1 cellular context compared by ENCODE assay signal in the genomic region with DNA sequence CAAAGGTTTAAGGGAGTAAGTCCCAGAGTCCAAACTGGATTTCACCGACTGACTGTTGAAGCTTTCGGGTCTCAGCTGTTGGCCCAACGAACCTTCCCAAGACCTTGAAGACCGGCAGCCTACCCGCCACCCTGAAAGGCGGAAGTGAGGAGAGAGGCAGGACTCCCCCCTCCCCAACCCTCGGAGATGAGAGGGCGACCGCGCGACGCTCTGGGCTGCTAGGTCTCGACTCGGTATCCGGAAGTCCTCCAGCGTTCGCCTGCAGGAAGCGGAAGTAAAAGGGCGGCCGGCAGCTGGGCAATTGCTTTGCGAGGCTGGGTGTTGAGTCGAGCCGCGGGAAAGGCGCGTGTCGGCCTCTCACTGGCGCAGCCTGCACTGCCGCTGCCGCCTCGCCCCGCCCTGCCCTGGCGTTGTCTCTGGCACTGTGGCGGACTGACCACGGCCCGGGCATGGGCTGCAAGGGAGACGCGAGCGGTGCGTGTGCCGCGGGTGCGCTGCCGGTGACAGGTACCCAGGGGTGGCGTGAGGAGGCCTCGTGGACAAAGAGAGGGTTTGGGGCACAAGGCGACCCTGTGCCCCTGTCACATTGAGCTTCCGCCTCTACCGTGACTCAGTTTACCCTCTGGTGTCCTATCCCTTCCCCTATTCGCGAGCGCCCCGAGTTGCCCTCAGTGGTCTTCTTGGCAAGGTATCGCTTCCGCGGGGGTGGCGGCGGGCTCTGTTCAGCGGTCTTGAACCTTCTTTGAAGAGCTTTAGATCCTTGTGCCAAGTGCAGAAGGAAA.
TF ChIP-seq lines count a peak whose summit lies in the region.

A gene with protein sequence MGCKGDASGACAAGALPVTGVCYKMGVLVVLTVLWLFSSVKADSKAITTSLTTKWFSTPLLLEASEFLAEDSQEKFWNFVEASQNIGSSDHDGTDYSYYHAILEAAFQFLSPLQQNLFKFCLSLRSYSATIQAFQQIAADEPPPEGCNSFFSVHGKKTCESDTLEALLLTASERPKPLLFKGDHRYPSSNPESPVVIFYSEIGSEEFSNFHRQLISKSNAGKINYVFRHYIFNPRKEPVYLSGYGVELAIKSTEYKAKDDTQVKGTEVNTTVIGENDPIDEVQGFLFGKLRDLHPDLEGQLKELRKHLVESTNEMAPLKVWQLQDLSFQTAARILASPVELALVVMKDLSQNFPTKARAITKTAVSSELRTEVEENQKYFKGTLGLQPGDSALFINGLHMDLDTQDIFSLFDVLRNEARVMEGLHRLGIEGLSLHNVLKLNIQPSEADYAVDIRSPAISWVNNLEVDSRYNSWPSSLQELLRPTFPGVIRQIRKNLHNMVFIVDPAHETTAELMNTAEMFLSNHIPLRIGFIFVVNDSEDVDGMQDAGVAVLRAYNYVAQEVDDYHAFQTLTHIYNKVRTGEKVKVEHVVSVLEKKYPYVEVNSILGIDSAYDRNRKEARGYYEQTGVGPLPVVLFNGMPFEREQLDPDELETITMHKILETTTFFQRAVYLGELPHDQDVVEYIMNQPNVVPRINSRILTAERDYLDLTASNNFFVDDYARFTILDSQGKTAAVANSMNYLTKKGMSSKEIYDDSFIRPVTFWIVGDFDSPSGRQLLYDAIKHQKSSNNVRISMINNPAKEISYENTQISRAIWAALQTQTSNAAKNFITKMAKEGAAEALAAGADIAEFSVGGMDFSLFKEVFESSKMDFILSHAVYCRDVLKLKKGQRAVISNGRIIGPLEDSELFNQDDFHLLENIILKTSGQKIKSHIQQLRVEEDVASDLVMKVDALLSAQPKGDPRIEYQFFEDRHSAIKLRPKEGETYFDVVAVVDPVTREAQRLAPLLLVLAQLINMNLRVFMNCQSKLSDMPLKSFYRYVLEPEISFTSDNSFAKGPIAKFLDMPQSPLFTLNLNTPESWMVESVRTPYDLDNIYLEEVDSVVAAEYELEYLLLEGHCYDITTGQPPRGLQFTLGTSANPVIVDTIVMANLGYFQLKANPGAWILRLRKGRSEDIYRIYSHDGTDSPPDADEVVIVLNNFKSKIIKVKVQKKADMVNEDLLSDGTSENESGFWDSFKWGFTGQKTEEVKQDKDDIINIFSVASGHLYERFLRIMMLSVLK (N-terminal part only) (plus strand): TSS at position 292 of the 782 bp plus-strand sequence. CDS start 158 bp downstream, at position 450.

TF ChIP-seq in HEK293, 187 proteins besides CTCF, POLR2A, EP300 and RAD21 (continued from another document and continues in another):
- no peak for TF ChIP-seq ZNF791 (tag by site-specific recombination; IDR thresholded peaks at IDR 0.05)
- TF ChIP-seq ZNF544 (tag by site-specific recombination; IDR thresholded peaks at IDR 0.05): no peak
- no peak for TF ChIP-seq ZNF140 (tag by site-specific recombination; IDR thresholded peaks at IDR 0.05)
- TF ChIP-seq RBAK (tag by site-specific recombination; IDR thresholded peaks at IDR 0.05): no peak
- TF ChIP-seq, protein P1, sequence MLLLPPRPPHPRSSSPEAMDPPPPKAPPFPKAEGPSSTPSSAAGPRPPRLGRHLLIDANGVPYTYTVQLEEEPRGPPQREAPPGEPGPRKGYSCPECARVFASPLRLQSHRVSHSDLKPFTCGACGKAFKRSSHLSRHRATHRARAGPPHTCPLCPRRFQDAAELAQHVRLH (tag by site-specific recombination; IDR thresholded peaks at IDR 0.05): peak; percentile 63; the same call in 1 of the 2 replicates
- no peak for TF ChIP-seq ZNF239 (tag by site-specific recombination; IDR thresholded peaks at IDR 0.05)
- TF ChIP-seq, protein P2, sequence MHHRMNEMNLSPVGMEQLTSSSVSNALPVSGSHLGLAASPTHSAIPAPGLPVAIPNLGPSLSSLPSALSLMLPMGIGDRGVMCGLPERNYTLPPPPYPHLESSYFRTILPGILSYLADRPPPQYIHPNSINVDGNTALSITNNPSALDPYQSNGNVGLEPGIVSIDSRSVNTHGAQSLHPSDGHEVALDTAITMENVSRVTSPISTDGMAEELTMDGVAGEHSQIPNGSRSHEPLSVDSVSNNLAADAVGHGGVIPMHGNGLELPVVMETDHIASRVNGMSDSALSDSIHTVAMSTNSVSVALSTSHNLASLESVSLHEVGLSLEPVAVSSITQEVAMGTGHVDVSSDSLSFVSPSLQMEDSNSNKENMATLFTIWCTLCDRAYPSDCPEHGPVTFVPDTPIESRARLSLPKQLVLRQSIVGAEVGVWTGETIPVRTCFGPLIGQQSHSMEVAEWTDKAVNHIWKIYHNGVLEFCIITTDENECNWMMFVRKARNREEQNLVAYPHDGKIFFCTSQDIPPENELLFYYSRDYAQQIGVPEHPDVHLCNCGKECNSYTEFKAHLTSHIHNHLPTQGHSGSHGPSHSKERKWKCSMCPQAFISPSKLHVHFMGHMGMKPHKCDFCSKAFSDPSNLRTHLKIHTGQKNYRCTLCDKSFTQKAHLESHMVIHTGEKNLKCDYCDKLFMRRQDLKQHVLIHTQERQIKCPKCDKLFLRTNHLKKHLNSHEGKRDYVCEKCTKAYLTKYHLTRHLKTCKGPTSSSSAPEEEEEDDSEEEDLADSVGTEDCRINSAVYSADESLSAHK (tag by site-specific recombination; IDR thresholded peaks at IDR 0.05): no peak
- no peak for TF ChIP-seq ZNF138 (tag by site-specific recombination; IDR thresholded peaks at IDR 0.05; ENCODE audit: borderline replicate concordance)
- TF ChIP-seq ZBTB48 (tag by site-specific recombination; IDR thresholded peaks at IDR 0.05): no peak
- TF ChIP-seq REPIN1 (tag by site-specific recombination; IDR thresholded peaks at IDR 0.05; ENCODE audit: low read depth): no peak
- TF ChIP-seq ZNF670 (tag by site-specific recombination; IDR thresholded peaks at IDR 0.05; ENCODE audit: low read depth): no peak
- TF ChIP-seq, protein P3, sequence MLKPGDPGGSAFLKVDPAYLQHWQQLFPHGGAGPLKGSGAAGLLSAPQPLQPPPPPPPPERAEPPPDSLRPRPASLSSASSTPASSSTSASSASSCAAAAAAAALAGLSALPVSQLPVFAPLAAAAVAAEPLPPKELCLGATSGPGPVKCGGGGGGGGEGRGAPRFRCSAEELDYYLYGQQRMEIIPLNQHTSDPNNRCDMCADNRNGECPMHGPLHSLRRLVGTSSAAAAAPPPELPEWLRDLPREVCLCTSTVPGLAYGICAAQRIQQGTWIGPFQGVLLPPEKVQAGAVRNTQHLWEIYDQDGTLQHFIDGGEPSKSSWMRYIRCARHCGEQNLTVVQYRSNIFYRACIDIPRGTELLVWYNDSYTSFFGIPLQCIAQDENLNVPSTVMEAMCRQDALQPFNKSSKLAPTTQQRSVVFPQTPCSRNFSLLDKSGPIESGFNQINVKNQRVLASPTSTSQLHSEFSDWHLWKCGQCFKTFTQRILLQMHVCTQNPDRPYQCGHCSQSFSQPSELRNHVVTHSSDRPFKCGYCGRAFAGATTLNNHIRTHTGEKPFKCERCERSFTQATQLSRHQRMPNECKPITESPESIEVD (tag by site-specific recombination; IDR thresholded peaks at IDR 0.05): no peak
- no peak for TF ChIP-seq GLIS2 (tag by site-specific recombination; IDR thresholded peaks at IDR 0.05)
- TF ChIP-seq ZNF600 (tag by site-specific recombination; IDR thresholded peaks at IDR 0.05): peak; percentile 40; the same call in 1 of the 2 replicates
- no peak for TF ChIP-seq ZBTB1 (tag by site-specific recombination; IDR thresholded peaks at IDR 0.05)
- TF ChIP-seq ZNF366 (tag by site-specific recombination; conservative IDR thresholded peaks at IDR 0.05): no peak; the same call in 1 of the 2 replicates
- TF ChIP-seq ZNF274 (IDR thresholded peaks at IDR 0.05; ENCODE audit: low read length): no peak
- no peak for TF ChIP-seq ZNF274 (tag by site-specific recombination; IDR thresholded peaks at IDR 0.05; ENCODE audit: borderline replicate concordance)
- TF ChIP-seq OSR2 (tag by site-specific recombination; IDR thresholded peaks at IDR 0.05): no peak
- TF ChIP-seq ZBTB17 (tag by site-specific recombination; IDR thresholded peaks at IDR 0.05): peak; percentile 86
- TF ChIP-seq ZNF221 (tag by site-specific recombination; IDR thresholded peaks at IDR 0.05; ENCODE audit: borderline replicate concordance): no peak
- TF ChIP-seq ZNF248 (tag by site-specific recombination; IDR thresholded peaks at IDR 0.05): no peak
- TF ChIP-seq ZNF561 (tag by site-specific recombination; IDR thresholded peaks at IDR 0.05; ENCODE audit: borderline replicate concordance): no peak
- TF ChIP-seq, protein P4, sequence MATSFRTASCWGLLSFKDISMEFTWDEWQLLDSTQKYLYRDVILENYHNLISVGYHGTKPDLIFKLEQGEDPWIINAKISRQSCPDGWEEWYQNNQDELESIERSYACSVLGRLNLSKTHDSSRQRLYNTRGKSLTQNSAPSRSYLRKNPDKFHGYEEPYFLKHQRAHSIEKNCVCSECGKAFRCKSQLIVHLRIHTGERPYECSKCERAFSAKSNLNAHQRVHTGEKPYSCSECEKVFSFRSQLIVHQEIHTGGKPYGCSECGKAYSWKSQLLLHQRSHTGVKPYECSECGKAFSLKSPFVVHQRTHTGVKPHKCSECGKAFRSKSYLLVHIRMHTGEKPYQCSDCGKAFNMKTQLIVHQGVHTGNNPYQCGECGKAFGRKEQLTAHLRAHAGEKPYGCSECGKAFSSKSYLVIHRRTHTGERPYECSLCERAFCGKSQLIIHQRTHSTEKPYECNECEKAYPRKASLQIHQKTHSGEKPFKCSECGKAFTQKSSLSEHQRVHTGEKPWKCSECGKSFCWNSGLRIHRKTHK (tag by site-specific recombination; IDR thresholded peaks at IDR 0.05): no peak
- TF ChIP-seq GLI2 (tag by site-specific recombination; IDR thresholded peaks at IDR 0.05; ENCODE audit: borderline replicate concordance, low read depth): no peak
- no peak for TF ChIP-seq KLF7 (tag by site-specific recombination; IDR thresholded peaks at IDR 0.05; ENCODE audit: borderline replicate concordance)
- peak; percentile 45; the same call in 1 of the 2 replicates for TF ChIP-seq KLF9 (tag by site-specific recombination; IDR thresholded peaks at IDR 0.05; ENCODE audit: low read depth)
- no peak for TF ChIP-seq ZNF776 (tag by site-specific recombination; IDR thresholded peaks at IDR 0.05; ENCODE audit: borderline replicate concordance)
- TF ChIP-seq, protein P5, sequence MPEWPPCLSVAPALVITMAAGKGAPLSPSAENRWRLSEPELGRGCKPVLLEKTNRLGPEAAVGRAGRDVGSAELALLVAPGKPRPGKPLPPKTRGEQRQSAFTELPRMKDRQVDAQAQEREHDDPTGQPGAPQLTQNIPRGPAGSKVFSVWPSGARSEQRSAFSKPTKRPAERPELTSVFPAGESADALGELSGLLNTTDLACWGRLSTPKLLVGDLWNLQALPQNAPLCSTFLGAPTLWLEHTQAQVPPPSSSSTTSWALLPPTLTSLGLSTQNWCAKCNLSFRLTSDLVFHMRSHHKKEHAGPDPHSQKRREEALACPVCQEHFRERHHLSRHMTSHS (tag by site-specific recombination; IDR thresholded peaks at IDR 0.05): no peak
- TF ChIP-seq YY2 (tag by site-specific recombination; IDR thresholded peaks at IDR 0.05): peak; percentile 50; the same call in 1 of the 2 replicates
- TF ChIP-seq ZBTB7A (tag by site-specific recombination; IDR thresholded peaks at IDR 0.05; ENCODE audit: low read depth): no peak
- TF ChIP-seq ZNF174 (tag by site-specific recombination; IDR thresholded peaks at IDR 0.05): no peak
- TF ChIP-seq ZNF777 (tag by site-specific recombination; IDR thresholded peaks at IDR 0.05; ENCODE audit: borderline replicate concordance): no peak
- TF ChIP-seq ZNF610 (tag by site-specific recombination; IDR thresholded peaks at IDR 0.05; ENCODE audit: borderline replicate concordance): peak; percentile 40; the same call in 1 of the 2 replicates
- TF ChIP-seq, protein P6, sequence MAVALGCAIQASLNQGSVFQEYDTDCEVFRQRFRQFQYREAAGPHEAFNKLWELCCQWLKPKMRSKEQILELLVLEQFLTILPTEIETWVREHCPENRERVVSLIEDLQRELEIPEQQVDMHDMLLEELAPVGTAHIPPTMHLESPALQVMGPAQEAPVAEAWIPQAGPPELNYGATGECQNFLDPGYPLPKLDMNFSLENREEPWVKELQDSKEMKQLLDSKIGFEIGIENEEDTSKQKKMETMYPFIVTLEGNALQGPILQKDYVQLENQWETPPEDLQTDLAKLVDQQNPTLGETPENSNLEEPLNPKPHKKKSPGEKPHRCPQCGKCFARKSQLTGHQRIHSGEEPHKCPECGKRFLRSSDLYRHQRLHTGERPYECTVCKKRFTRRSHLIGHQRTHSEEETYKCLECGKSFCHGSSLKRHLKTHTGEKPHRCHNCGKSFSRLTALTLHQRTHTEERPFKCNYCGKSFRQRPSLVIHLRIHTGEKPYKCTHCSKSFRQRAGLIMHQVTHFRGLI (tag by site-specific recombination; IDR thresholded peaks at IDR 0.05): no peak
- TF ChIP-seq ZNF521 (tag by site-specific recombination; IDR thresholded peaks at IDR 0.05): no peak
- TF ChIP-seq, protein P7, sequence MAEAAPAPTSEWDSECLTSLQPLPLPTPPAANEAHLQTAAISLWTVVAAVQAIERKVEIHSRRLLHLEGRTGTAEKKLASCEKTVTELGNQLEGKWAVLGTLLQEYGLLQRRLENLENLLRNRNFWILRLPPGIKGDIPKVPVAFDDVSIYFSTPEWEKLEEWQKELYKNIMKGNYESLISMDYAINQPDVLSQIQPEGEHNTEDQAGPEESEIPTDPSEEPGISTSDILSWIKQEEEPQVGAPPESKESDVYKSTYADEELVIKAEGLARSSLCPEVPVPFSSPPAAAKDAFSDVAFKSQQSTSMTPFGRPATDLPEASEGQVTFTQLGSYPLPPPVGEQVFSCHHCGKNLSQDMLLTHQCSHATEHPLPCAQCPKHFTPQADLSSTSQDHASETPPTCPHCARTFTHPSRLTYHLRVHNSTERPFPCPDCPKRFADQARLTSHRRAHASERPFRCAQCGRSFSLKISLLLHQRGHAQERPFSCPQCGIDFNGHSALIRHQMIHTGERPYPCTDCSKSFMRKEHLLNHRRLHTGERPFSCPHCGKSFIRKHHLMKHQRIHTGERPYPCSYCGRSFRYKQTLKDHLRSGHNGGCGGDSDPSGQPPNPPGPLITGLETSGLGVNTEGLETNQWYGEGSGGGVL (tag by site-specific recombination; IDR thresholded peaks at IDR 0.05): 0 out of 2 replicates have a peak, but pooled peaks have one; percentile 17
- TF ChIP-seq ZNF157 (tag by site-specific recombination; IDR thresholded peaks at IDR 0.05): no peak
- no peak for TF ChIP-seq ZNF16 (tag by site-specific recombination; IDR thresholded peaks at IDR 0.05; ENCODE audit: low read depth)
- TF ChIP-seq ZNF354C (tag by site-specific recombination; IDR thresholded peaks at IDR 0.05; ENCODE audit: borderline replicate concordance, low read depth): no peak
- 0 out of 2 replicates have a peak, but pooled peaks have one; percentile 8 for TF ChIP-seq PRDM1 (tag by site-specific recombination; IDR thresholded peaks at IDR 0.05)
- TF ChIP-seq, protein P8, sequence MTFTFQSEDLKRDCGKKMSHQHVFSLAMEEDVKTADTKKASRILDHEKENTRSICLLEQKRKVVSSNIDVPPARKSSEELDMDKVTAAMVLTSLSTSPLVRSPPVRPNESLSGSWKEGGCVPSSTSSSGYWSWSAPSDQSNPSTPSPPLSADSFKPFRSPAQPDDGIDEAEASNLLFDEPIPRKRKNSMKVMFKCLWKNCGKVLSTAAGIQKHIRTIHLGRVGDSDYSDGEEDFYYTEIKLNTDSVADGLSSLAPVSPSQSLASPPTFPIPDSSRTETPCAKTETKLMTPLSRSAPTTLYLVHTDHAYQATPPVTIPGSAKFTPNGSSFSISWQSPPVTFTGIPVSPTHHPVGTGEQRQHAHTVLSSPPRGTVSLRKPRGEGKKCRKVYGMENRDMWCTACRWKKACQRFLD (tag by site-specific recombination; IDR thresholded peaks at IDR 0.05): no peak
